In the genomic region with DNA sequence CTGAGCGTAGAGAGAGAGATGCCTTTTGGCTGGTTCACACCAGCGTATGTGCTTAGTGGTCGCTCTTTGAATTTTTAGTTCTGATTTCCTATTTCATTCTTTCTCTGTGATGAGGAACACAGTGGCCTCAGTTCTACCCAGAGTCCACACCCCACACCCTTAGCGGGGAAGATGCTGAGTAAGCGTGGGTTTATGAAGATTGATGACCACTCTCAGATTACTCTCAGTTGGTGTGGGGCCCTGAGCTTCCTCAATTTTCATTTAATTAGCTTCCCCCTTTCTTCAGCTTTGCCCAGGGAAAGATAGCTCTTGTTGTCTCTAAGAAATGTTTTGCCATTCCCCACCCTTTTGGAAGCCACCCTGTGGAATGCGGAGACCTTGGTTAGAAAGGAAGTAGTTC, we compare ENCODE assay signal across 15 cellular contexts.
"Had no signal": no experiment of that assay in that cellular context is flagged by ENCODE, and none has a peak within 500 bp of the region (broad histone marks: within the 10 kb centered on the region; RNA-seq: fewer than 3 reads in every experiment).

No MANE protein-coding gene starts in this region.

- H3K36me3 ChIP-seq: left lung, thyroid gland, WERI-Rb-1 had no signal

- H3K9me3 ChIP-seq: left lung, thyroid gland had no signal

- H3K27ac ChIP-seq: left lung, thyroid gland, WERI-Rb-1 had no signal

- H3K4me1 ChIP-seq: left lung, thyroid gland had no signal

- H3K27me3 ChIP-seq: left lung, thyroid gland had no signal

- H3K4me3 ChIP-seq: left lung, thyroid gland had no signal

- DNase-seq: activated CD4-positive, alpha-beta T cell treated with anti-CD3 and anti-CD28 coated beads, Interleukin-2, amount 50 U/mL, for 4 hours; activated effector memory CD4-positive, alpha-beta T cell treated with anti-CD3 and anti-CD28 coated beads, Interleukin-2, amount 50 U/mL, for 16 hours; activated T-cell treated with anti-CD3 and anti-CD28 coated beads, Interleukin-2, amount 50 U/mL, for 72 hours; effector CD8-positive, alpha-beta T cell; glutamatergic neuron; hippocampal formation; left lung; mammary epithelial cell; midbrain; retina; stimulated activated CD4-positive, alpha-beta T cell treated with anti-CD3 and anti-CD28 coated beads, Interleukin-1b, Interleukin-23, amount 100 ng/mL, for 48 hours; stimulated activated naive CD4-positive, alpha-beta T cell treated with Interleukin-2 at 50 U/mL for 16 hours; T1000; thyroid gland; WERI-Rb-1 had no signal

- ATAC-seq: activated T-cell treated with anti-CD3 and anti-CD28 coated beads, Interleukin-2, amount 50 U/mL, for 72 hours; left lung had no signal
